Comparison of ENCODE assay signal across 22 cellular contexts in the genomic region with DNA sequence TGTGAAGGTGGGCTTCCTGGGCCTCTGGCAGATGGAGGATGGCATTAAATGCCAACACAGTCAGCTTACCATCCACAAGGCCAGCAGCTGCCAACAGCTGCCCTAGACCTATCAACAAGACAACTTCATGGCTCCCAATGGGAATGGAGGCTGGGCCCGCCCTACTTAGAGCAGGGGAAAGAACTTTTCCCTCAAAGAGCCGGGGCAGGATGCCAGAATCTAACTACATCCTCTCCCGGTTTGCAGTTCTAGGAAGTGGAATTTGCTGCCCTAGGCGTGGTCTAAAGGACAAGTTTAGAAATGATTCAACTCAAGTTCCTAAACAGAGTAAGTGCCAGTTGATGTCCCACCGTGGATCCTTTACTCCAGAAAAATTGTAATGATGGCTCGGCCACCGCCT. TPM values are rescaled to one million over a fixed set of nuclear protein-coding genes. Genes with fewer than 3 reads are reported as not detected.
DNase-seq lines count a peak whose midpoint lies in the region; ATAC-seq, FAIRE-seq and TF ChIP-seq lines count a peak whose summit lies in the region.
"Had no signal": no experiment of that assay in that cellular context is flagged by ENCODE, and none has a peak within 500 bp of the region (broad histone marks: within the 10 kb centered on the region; RNA-seq: fewer than 3 reads in every experiment).

No MANE protein-coding gene starts in this region.

- no peak overlapping the region for H3K9ac ChIP-seq in kidney (ENCODE audit: low read length in 2 of 2)

- ATAC-seq in GM21423 (IDR thresholded peaks at IDR 0.05; ENCODE audit: unreplicated experiment), result no peak
- ATAC-seq: natural killer cell, T-helper 17 cell had no signal

- WGBS in esophagus muscularis mucosa, result 64% methylated on average over 7 of the region's 7 CpGs

- H3K27ac ChIP-seq in esophagus muscularis mucosa (replicated peaks in 1 of 4) (peak overlapping the region; percentile 5 to 47 (median 34)), kidney (ENCODE audit: low read depth in 2 of 2, low read length in 2 of 2) (peak overlapping the region in 1 of 2 donors; percentile 43)
- H3K27ac ChIP-seq: 22Rv1 had no signal

- peak; percentile 54 for DNase-seq in DMS 273 (lab: John Stamatoyannopoulos, UW; ENCODE audit: unreplicated experiment)
- no peak for DNase-seq in DMS 273 treated with DMSO at 0.1 percent for 48 hours (lab: John Stamatoyannopoulos, UW)
- DNase-seq in esophagus muscularis mucosa (ENCODE audit: extremely low spot score), result no peak
- DNase-seq in kidney, result no peak
- DNase-seq in ureter (ENCODE audit: low spot score), result peak; percentile 73
- no peak for DNase-seq in amniotic stem cell (lab: John Stamatoyannopoulos, UW)
- DNase-seq in globus pallidus (ENCODE audit: low spot score), result no peak
- DNase-seq: activated CD4-positive, alpha-beta T cell treated with anti-CD3 and anti-CD28 coated beads for 4 hours; CD8-positive, alpha-beta memory T cell; GF-D8; natural killer cell; NCI-H1417 treated with DMSO at 0.1 percent for 48 hours; RPMI8226; stimulated activated naive CD4-positive, alpha-beta T cell; T-helper 17 cell had no signal

- TF ChIP-seq POLR2A in esophagus muscularis mucosa (IDR thresholded peaks at IDR 0.05; ENCODE audit: low read depth), result no peak

- no peak overlapping the region for H3K4me3 ChIP-seq in esophagus muscularis mucosa
- no peak overlapping the region for H3K4me3 ChIP-seq in kidney (ENCODE audit: low read length in 2 of 2)

- intact Hi-C loops in esophagus muscularis mucosa (cut with DNase I), result no loop called here
- intact Hi-C loops in kidney (cut with DNase I), result no loop called here

- TF ChIP-seq EP300 in esophagus muscularis mucosa (IDR thresholded peaks at IDR 0.05), result no peak

- no peaks in the 10 kb centered on the region for H3K27me3 ChIP-seq in esophagus muscularis mucosa

- no peak for TF ChIP-seq CTCF in esophagus muscularis mucosa (IDR thresholded peaks at IDR 0.05)
- no peak for TF ChIP-seq CTCF in kidney (IDR thresholded peaks at IDR 0.05; ENCODE audit: borderline replicate concordance, extremely low read depth, insufficient read depth)

- H3K9me3 ChIP-seq in esophagus muscularis mucosa, result no peaks in the 10 kb centered on the region
- no peaks in the 10 kb centered on the region for H3K9me3 ChIP-seq in kidney (ENCODE audit: control insufficient read depth in 1 of 2, low read length in 2 of 2)

- peak; percentile 46 for FAIRE-seq in kidney (lab: Jason Lieb, UNC)
- FAIRE-seq: colon, GM19239 had no signal

- H3K36me3 ChIP-seq in esophagus muscularis mucosa, result peaks cover 19 to 80% (median 54%) of the 10 kb centered on the region in 4 donors
- peaks cover 22 to 25% of the 10 kb centered on the region in 2 donors for H3K36me3 ChIP-seq in kidney (ENCODE audit: control insufficient read depth in 1 of 2, insufficient read depth in 2 of 2, low read length in 2 of 2)

- H3K4me1 ChIP-seq in esophagus muscularis mucosa, result peaks cover 6 to 31% (median 8%) of the 10 kb centered on the region in 4 donors
- peaks cover 6 to 24% of the 10 kb centered on the region in 2 donors for H3K4me1 ChIP-seq in kidney (ENCODE audit: control insufficient read depth in 1 of 2, insufficient read depth in 1 of 2, low read depth in 1 of 2, low read length in 2 of 2)

RNA-seq across cellular contexts. Expression of a gene that starts 13.1 kb away (rescaled TPM):
- total RNA-seq in esophagus muscularis mucosa (10 to 100 TPM; 60.0 to 89.5 (median 77.8) TPM), kidney (73.0 TPM), ureter (52.1 TPM)
- polyA plus RNA-seq in kidney (ENCODE audit: insufficient read depth, low read depth, low replicate concordance), result 43.4 TPM

RNA-seq across cellular contexts. Expression of a gene that starts 16.7 kb away (rescaled TPM):
- total RNA-seq in esophagus muscularis mucosa (10 to 100 TPM; 10.8 to 43.2 (median 20.2) TPM), kidney (43.6 TPM), ureter (63.0 TPM)
- 7.7 TPM for polyA plus RNA-seq in kidney (ENCODE audit: insufficient read depth, low read depth, low replicate concordance)

RNA-seq across cellular contexts. Expression of a gene that starts 21.3 kb away (rescaled TPM):
- total RNA-seq in esophagus muscularis mucosa, result not detected
- not detected for total RNA-seq in kidney
- not detected for polyA plus RNA-seq in kidney (ENCODE audit: insufficient read depth, low read depth, low replicate concordance)
- total RNA-seq in ureter, result not detected
- total RNA-seq: CD8-positive, alpha-beta memory T cell; glomerular endothelial cell; natural killer cell; NCI-H460; T-helper 17 cell had no signal
- polyA plus RNA-seq: adipose tissue; CD8-positive, alpha-beta memory T cell had no signal

RNA-seq across cellular contexts. Expression of a gene that starts 23.2 kb away (rescaled TPM):
- total RNA-seq in esophagus muscularis mucosa (100 to 1,000 TPM; 150 to 225 (median 218) TPM), kidney (377 TPM), ureter (595 TPM)
- 605 TPM for polyA plus RNA-seq in kidney (ENCODE audit: insufficient read depth, low read depth, low replicate concordance)

RNA-seq across cellular contexts. Expression of a gene that starts 38.3 kb away (rescaled TPM):
- 10 to 100 TPM in 2 of 4 donors, 1 to 10 TPM in 2; 5.5 to 11.0 (median 9.3) TPM for total RNA-seq in esophagus muscularis mucosa
- 8.6 TPM for total RNA-seq in kidney
- 1.1 TPM for polyA plus RNA-seq in kidney (ENCODE audit: insufficient read depth, low read depth, low replicate concordance)
- total RNA-seq in ureter, result 7.2 TPM

Comparison
In these comparisons a context has a peak if more than half of its experiments do, and no peak if none do; other contexts are left out.
1. DNase-seq: peak in DMS 273 (single experiment) and ureter (single experiment); none in DMS 273 treated with DMSO at 0.1 percent for 48 hours (single experiment), esophagus muscularis mucosa (single experiment), kidney (single experiment), amniotic stem cell (single experiment) and globus pallidus (single experiment).